27 cellular contexts compared by ENCODE assay signal in the genomic region with DNA sequence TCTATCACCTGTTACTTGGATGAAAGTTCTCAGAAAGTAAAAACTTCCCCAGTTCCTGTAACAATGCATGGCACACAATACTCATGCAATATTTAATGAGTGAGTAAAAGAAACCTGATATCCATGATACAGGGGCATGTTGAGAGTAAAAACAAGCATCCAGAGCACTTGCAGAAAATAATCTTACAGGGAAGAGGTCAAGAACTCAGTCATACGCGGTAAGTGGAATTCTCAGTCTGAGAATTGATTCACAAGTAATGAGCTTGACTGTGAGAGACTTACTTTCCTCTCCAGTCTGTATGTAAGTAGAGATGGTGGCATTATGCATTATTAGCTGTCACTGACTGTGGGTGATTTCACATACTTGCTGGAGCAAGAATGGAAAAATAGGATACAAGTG.
DNase-seq lines count a peak whose midpoint lies in the region; ATAC-seq, FAIRE-seq and TF ChIP-seq lines count a peak whose summit lies in the region.
"Had no signal": no experiment of that assay in that cellular context is flagged by ENCODE, and none has a peak within 500 bp of the region (broad histone marks: within the 10 kb centered on the region; RNA-seq: fewer than 3 reads in every experiment).

No MANE protein-coding gene starts in this region.

- H3K9me3 ChIP-seq in neuron (ENCODE audit: low read length), result no peaks in the 10 kb centered on the region
- H3K9me3 ChIP-seq: body of pancreas, lower lobe of right lung, upper lobe of left lung had no signal

- no peaks in the 10 kb centered on the region for H3K9me2 ChIP-seq in GM23338 (ENCODE audit: insufficient read depth)

- ATAC-seq in left lobe of liver (no peak), GM23338 (no peak), HG02884 (IDR thresholded peaks at IDR 0.05; ENCODE audit: unreplicated experiment) (no peak)
- ATAC-seq: activated CD8-positive, alpha-beta T cell treated with anti-CD3 and anti-CD28 coated beads for 36 hours; body of pancreas; lower lobe of right lung; naive thymus-derived CD8-positive, alpha-beta T cell; right cardiac atrium; stimulated activated effector memory CD8-positive, alpha-beta T cell treated with anti-CD3 and anti-CD28 coated beads, Interleukin-12 subunit alpha, Interleukin-12 subunit beta, amount 100 ng/mL, for 72 hours had no signal

- H3K36me3 ChIP-seq in neuron (ENCODE audit: insufficient read depth, low read length), result no peaks in the 10 kb centered on the region
- H3K36me3 ChIP-seq in GM23338 (ENCODE audit: insufficient read depth), result no peaks in the 10 kb centered on the region
- H3K36me3 ChIP-seq: lower lobe of right lung, upper lobe of left lung had no signal

- peaks cover 21% of the 10 kb centered on the region for H3K4me1 ChIP-seq in neuron (ENCODE audit: insufficient read depth, low read length)
- H3K4me1 ChIP-seq in GM23338 (ENCODE audit: insufficient read depth), result no peaks in the 10 kb centered on the region
- H3K4me1 ChIP-seq: body of pancreas, lower lobe of right lung, parathyroid adenoma, upper lobe of left lung had no signal

- H3K4me3 ChIP-seq in neuron (ENCODE audit: low read length) (no peak overlapping the region), GM23338 (no peak overlapping the region)
- H3K4me3 ChIP-seq: body of pancreas, lower lobe of right lung, upper lobe of left lung had no signal

- FAIRE-seq in D721Med (lab: Jason Lieb, UNC), result peak; percentile 81
- FAIRE-seq: GM18507, keratinocyte had no signal

- H3K36me3 Mint-ChIP-seq in GM23338 (ENCODE audit: low read depth), result no peaks in the 10 kb centered on the region
- H3K36me3 Mint-ChIP-seq: naive thymus-derived CD8-positive, alpha-beta T cell; stimulated activated effector memory CD8-positive, alpha-beta T cell treated with anti-CD3 and anti-CD28 coated beads, Interleukin-12 subunit alpha, Interleukin-12 subunit beta, amount 100 ng/mL, for 72 hours had no signal

- H4K20me1 ChIP-seq in GM23338 (replicated peaks; ENCODE audit: insufficient read depth), result no peaks in the 10 kb centered on the region

- no peak overlapping the region for H3K4me3 Mint-ChIP-seq in GM23338
- H3K4me3 Mint-ChIP-seq: activated CD8-positive, alpha-beta T cell treated with anti-CD3 and anti-CD28 coated beads for 36 hours; stimulated activated effector memory CD8-positive, alpha-beta T cell treated with anti-CD3 and anti-CD28 coated beads, Interleukin-12 subunit alpha, Interleukin-12 subunit beta, amount 100 ng/mL, for 72 hours; T-helper 1 cell treated with Interleukin-12 subunit alpha and Interleukin-12 subunit beta and Interleukin-4 antibody, amounts not matched to agents 30 μg/mL and 1 μg/mL, for 36 hours had no signal

- no peaks in the 10 kb centered on the region for H3F3A ChIP-seq in GM23338 (replicated peaks; ENCODE audit: low read depth)

- no peak overlapping the region for H3K27ac ChIP-seq in GM23338 (ENCODE audit: low read depth)
- H3K27ac ChIP-seq: body of pancreas, epithelial cell of prostate, lower lobe of right lung, parathyroid adenoma, upper lobe of left lung had no signal

- DNase-seq in D721Med (ENCODE audit: insufficient read length, low spot score) (no peak), M059J (ENCODE audit: low read depth) (peak; percentile 1), astrocyte of the hippocampus (ENCODE audit: low read depth, low spot score) (peak; percentile 1), Kasumi-1 (lab: John Stamatoyannopoulos, UW) (no peak), left lobe of liver (ENCODE audit: low spot score) (no peak), GM23338 (ENCODE audit: low spot score) (no peak)
- DNase-seq: ACHN; activated CD4-positive, alpha-beta T cell treated with anti-CD3 and anti-CD28 coated beads for 1 hour; activated CD8-positive, alpha-beta T cell treated with anti-CD3 and anti-CD28 coated beads for 36 hours; activated effector memory CD4-positive, alpha-beta T cell treated with anti-CD3 and anti-CD28 coated beads, Interleukin-2, amount 50 U/mL, for 16 hours; body of pancreas; DND-41; lower lobe of right lung; naive thymus-derived CD8-positive, alpha-beta T cell; NCI-H748 treated with DMSO at 0.1 percent for 48 hours; right cardiac atrium; stimulated activated CD4-positive, alpha-beta T cell treated with anti-CD3 and anti-CD28 coated beads, Interleukin-4, amount 100 ng/mL, for 24 hours; substantia nigra; upper lobe of left lung had no signal

- no peak for TF ChIP-seq CTCF in D721Med (IDR thresholded peaks at IDR 0.05; ENCODE audit: insufficient read depth, missing control alignments)
- no peak for TF ChIP-seq CTCF in GM23338 (conservative IDR thresholded peaks at IDR 0.05; ENCODE audit: low read depth in 2 of 2)

- H3K27me3 ChIP-seq in neuron (ENCODE audit: insufficient read depth, low read length) (no peaks in the 10 kb centered on the region), GM23338 (ENCODE audit: insufficient read depth) (no peaks in the 10 kb centered on the region)
- H3K27me3 ChIP-seq: body of pancreas, upper lobe of left lung had no signal

- H3K4me2 ChIP-seq in GM23338, result no peak overlapping the region

- no peaks in the 10 kb centered on the region for H3K79me2 ChIP-seq in GM23338 (replicated peaks; ENCODE audit: insufficient read depth)
- H3K79me2 ChIP-seq: parathyroid adenoma had no signal

- H3K4me1 Mint-ChIP-seq in GM23338, result no peaks in the 10 kb centered on the region
- H3K4me1 Mint-ChIP-seq: naive thymus-derived CD8-positive, alpha-beta T cell; stimulated activated effector memory CD8-positive, alpha-beta T cell treated with anti-CD3 and anti-CD28 coated beads, Interleukin-12 subunit alpha, Interleukin-12 subunit beta, amount 100 ng/mL, for 72 hours had no signal

- peak overlapping the region; percentile 26 for H2AFZ ChIP-seq in neuron (ENCODE audit: low read depth, low read length)
- H2AFZ ChIP-seq in GM23338, result no peak overlapping the region
- H2AFZ ChIP-seq: parathyroid adenoma had no signal

- no peaks in the 10 kb centered on the region for H3K27me3 Mint-ChIP-seq in GM23338 (ENCODE audit: insufficient read depth, low read depth, poor library complexity)
- H3K27me3 Mint-ChIP-seq: activated CD8-positive, alpha-beta T cell treated with anti-CD3 and anti-CD28 coated beads for 36 hours; naive thymus-derived CD8-positive, alpha-beta T cell had no signal

- no peak overlapping the region for H3K27ac Mint-ChIP-seq in GM23338
- H3K27ac Mint-ChIP-seq: activated CD8-positive, alpha-beta T cell treated with anti-CD3 and anti-CD28 coated beads for 36 hours; naive thymus-derived CD8-positive, alpha-beta T cell; stimulated activated effector memory CD8-positive, alpha-beta T cell treated with anti-CD3 and anti-CD28 coated beads, Interleukin-12 subunit alpha, Interleukin-12 subunit beta, amount 100 ng/mL, for 72 hours; T-helper 1 cell treated with Interleukin-12 subunit alpha and Interleukin-12 subunit beta and Interleukin-4 antibody, amounts not matched to agents 30 μg/mL and 1 μg/mL, for 36 hours had no signal

- H3K9me3 Mint-ChIP-seq in GM23338, result 0 out of 3 replicates have a peak, but pooled peaks cover 6% of the 10 kb centered on the region

TF ChIP-seq in GM23338, 12 proteins besides CTCF, POLR2A, EP300 and RAD21 (continues in another document):
- TF ChIP-seq, protein P1, sequence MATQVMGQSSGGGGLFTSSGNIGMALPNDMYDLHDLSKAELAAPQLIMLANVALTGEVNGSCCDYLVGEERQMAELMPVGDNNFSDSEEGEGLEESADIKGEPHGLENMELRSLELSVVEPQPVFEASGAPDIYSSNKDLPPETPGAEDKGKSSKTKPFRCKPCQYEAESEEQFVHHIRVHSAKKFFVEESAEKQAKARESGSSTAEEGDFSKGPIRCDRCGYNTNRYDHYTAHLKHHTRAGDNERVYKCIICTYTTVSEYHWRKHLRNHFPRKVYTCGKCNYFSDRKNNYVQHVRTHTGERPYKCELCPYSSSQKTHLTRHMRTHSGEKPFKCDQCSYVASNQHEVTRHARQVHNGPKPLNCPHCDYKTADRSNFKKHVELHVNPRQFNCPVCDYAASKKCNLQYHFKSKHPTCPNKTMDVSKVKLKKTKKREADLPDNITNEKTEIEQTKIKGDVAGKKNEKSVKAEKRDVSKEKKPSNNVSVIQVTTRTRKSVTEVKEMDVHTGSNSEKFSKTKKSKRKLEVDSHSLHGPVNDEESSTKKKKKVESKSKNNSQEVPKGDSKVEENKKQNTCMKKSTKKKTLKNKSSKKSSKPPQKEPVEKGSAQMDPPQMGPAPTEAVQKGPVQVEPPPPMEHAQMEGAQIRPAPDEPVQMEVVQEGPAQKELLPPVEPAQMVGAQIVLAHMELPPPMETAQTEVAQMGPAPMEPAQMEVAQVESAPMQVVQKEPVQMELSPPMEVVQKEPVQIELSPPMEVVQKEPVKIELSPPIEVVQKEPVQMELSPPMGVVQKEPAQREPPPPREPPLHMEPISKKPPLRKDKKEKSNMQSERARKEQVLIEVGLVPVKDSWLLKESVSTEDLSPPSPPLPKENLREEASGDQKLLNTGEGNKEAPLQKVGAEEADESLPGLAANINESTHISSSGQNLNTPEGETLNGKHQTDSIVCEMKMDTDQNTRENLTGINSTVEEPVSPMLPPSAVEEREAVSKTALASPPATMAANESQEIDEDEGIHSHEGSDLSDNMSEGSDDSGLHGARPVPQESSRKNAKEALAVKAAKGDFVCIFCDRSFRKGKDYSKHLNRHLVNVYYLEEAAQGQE (IDR thresholded peaks at IDR 0.05; ENCODE audit: unreplicated experiment), result no peak
- TF ChIP-seq ZNF114 (CRISPR knock-in tag; IDR thresholded peaks at IDR 0.05) (no peak), EZH2phosphoT487 (IDR thresholded peaks at IDR 0.05; ENCODE audit: unreplicated experiment) (no peak)

Comparison
In these comparisons a context has a peak if more than half of its experiments do, and no peak if none do; other contexts are left out.
1. DNase-seq: peak in M059J (single experiment) and astrocyte of the hippocampus (single experiment); none in D721Med (single experiment), Kasumi-1 (0 of 2), left lobe of liver (single experiment) and GM23338 (single experiment).